12 cellular contexts compared by ENCODE assay signal in genomic region chr1:243628476-243628907, GRCh38.
DNase-seq lines count a peak whose midpoint lies in the region; TF ChIP-seq lines count a peak whose summit lies in the region.
"Had no signal": no experiment of that assay in that cellular context is flagged by ENCODE, and none has a peak within 500 bp of the region (broad histone marks: within the 10 kb centered on the region; RNA-seq: fewer than 3 reads in every experiment).

No MANE protein-coding gene starts in this region.

- H3K27ac ChIP-seq in prostate gland (no peak overlapping the region), sigmoid colon (no peak overlapping the region)

- no peak for TF ChIP-seq POLR2A in prostate gland (IDR thresholded peaks at IDR 0.05)
- TF ChIP-seq POLR2A in sigmoid colon (IDR thresholded peaks at IDR 0.05): no peak

- H3K9me3 ChIP-seq in prostate gland (no peaks in the 10 kb centered on the region), sigmoid colon (no peaks in the 10 kb centered on the region)

- no peak for TF ChIP-seq EP300 in sigmoid colon (IDR thresholded peaks at IDR 0.05)

- H3K27me3 ChIP-seq in prostate gland (replicated peaks; ENCODE audit: insufficient read depth): no peaks in the 10 kb centered on the region
- H3K27me3 ChIP-seq in sigmoid colon: no peaks in the 10 kb centered on the region

- peak; percentile 3 for DNase-seq in Ammon's horn (ENCODE audit: low spot score)
- peak; percentile 8 for DNase-seq in EL
- peak; percentile 16 for DNase-seq in NCI-H460 (ENCODE audit: extremely low read depth, low read depth)
- peak; percentile 70 for DNase-seq in foreskin melanocyte
- DNase-seq in prostate gland (ENCODE audit: low spot score): no peak
- DNase-seq in GOT3 (lab: John Stamatoyannopoulos, UW): no peak
- DNase-seq in sigmoid colon: no peak
- DNase-seq: CD8-positive, alpha-beta memory T cell; H9; NCI-H1092 treated with DMSO at 0.1 percent for 48 hours; NCI-H187; NCI-H446 had no signal

- no peak overlapping the region for H3K4me3 ChIP-seq in prostate gland
- no peak overlapping the region for H3K4me3 ChIP-seq in sigmoid colon

- intact Hi-C loops in prostate gland (cut with DNase I) (no loop called here), sigmoid colon (cut with DNase I) (no loop called here)

- TF ChIP-seq CTCF in prostate gland (IDR thresholded peaks at IDR 0.05) (no peak), sigmoid colon (IDR thresholded peaks at IDR 0.05) (no peak)

- 100% methylated on average over 2 of the region's 2 CpGs for WGBS in prostate gland
- WGBS in sigmoid colon, 2 donors: 95 to 97% methylated on average over 2 of the region's 2 CpGs

- H3K36me3 ChIP-seq in prostate gland (no peaks in the 10 kb centered on the region), sigmoid colon (peaks cover 0 to 20% (median 1%) of the 10 kb centered on the region in 4 donors)

- H3K4me1 ChIP-seq in prostate gland (replicated peaks) (no peaks in the 10 kb centered on the region), sigmoid colon (peaks cover 0 to 4% (median 0%) of the 10 kb centered on the region in 4 donors)

Comparison
In these comparisons a context has a peak if more than half of its experiments do, and no peak if none do; other contexts are left out.
1. DNase-seq: peak in Ammon's horn (single experiment), EL (single experiment), NCI-H460 (single experiment) and foreskin melanocyte (single experiment); none in prostate gland (single experiment), GOT3 (single experiment) and sigmoid colon (single experiment).